Comparison of ENCODE assay signal across 1 cellular context in genomic region chr3:143056372-143056771, GRCh38.
TF ChIP-seq lines count a peak whose summit lies in the region.

No MANE protein-coding gene starts in this region.

TF ChIP-seq in HCT116, 20 proteins besides CTCF, POLR2A, EP300 and RAD21 (continued from another document):
- TF ChIP-seq ELF1 (IDR thresholded peaks at IDR 0.05; ENCODE audit: borderline replicate concordance, low read depth) (no peak), EGR1 (IDR thresholded peaks at IDR 0.05; ENCODE audit: low read depth) (no peak), YY1 (IDR thresholded peaks at IDR 0.05; ENCODE audit: extremely low read depth, insufficient replicate concordance, low read depth, low read length) (no peak), ZFX (IDR thresholded peaks at IDR 0.05) (no peak), SIN3A (IDR thresholded peaks at IDR 0.05; ENCODE audit: low read depth) (no peak), POLR2AphosphoS5 (IDR thresholded peaks at IDR 0.05; ENCODE audit: low read depth, low read length) (no peak), JUND (IDR thresholded peaks at IDR 0.05) (no peak), CEBPB (IDR thresholded peaks at IDR 0.05; ENCODE audit: low read depth) (no peak)
